ENCODE assay signal across 18 cellular contexts in genomic region chr22:26576026-26576680, GRCh38. TPM values are rescaled to one million over a fixed set of nuclear protein-coding genes. Genes with fewer than 3 reads are reported as not detected.
DNase-seq lines count a peak whose midpoint lies in the region; ATAC-seq, FAIRE-seq and TF ChIP-seq lines count a peak whose summit lies in the region.
"Had no signal": no experiment of that assay in that cellular context is flagged by ENCODE, and none has a peak within 500 bp of the region (broad histone marks: within the 10 kb centered on the region; RNA-seq: fewer than 3 reads in every experiment).

No MANE protein-coding gene starts in this region.

- H3K4me3 ChIP-seq in K562 (no peak overlapping the region), mesendoderm (ENCODE audit: low read length) (no peak overlapping the region), skeletal muscle tissue (ENCODE audit: low read length in 3 of 3) (no peak overlapping the region)
- H3K4me3 ChIP-seq: body of pancreas had no signal

- H3K27me3 ChIP-seq in K562 (ENCODE audit: control insufficient read depth in 2 of 2, insufficient read depth in 2 of 2, low read length in 2 of 2) (no peaks in the 10 kb centered on the region), mesendoderm (ENCODE audit: insufficient read depth, low read length, poor library complexity) (no peaks in the 10 kb centered on the region), skeletal muscle tissue (ENCODE audit: control insufficient read depth in 3 of 3, insufficient read depth in 3 of 3, low read length in 3 of 3) (no peaks in the 10 kb centered on the region)
- H3K27me3 ChIP-seq: body of pancreas had no signal

- H3K9ac ChIP-seq in K562 (ENCODE audit: insufficient read depth in 1 of 2, low read depth in 2 of 2, low read length in 2 of 2) (no peak overlapping the region), mesendoderm (ENCODE audit: low read length) (no peak overlapping the region), skeletal muscle tissue (ENCODE audit: low read depth in 1 of 3, low read length in 3 of 3) (peak overlapping the region in 1 of 3 donors; percentile 34)
- H3K9ac ChIP-seq: SK-N-SH had no signal

- H3K9me1 ChIP-seq in K562 (ENCODE audit: control insufficient read depth, insufficient read depth, low read length): peaks cover 5% of the 10 kb centered on the region

- H3K4me1 ChIP-seq in K562 (replicated peaks in 1 of 2; ENCODE audit: control insufficient read depth in 2 of 2, insufficient read depth in 2 of 2, low read length in 2 of 2) (peaks cover 5 to 24% of the 10 kb centered on the region in 2 experiments), mesendoderm (ENCODE audit: control insufficient read depth, low read depth, low read length) (peaks cover 23% of the 10 kb centered on the region), skeletal muscle tissue (ENCODE audit: control insufficient read depth in 3 of 3, insufficient read depth in 3 of 3, low read length in 3 of 3) (peaks cover 13 to 35% (median 34%) of the 10 kb centered on the region in 3 donors)
- H3K4me1 ChIP-seq: body of pancreas had no signal

- H2BK15ac ChIP-seq in mesendoderm (replicated peaks; ENCODE audit: low read depth): no peak overlapping the region

- H3K27me3 Mint-ChIP-seq in T-helper 2 cell treated with Interferon-gamma antibody and Interleukin-4, amounts not matched to agents 5 μg/mL and 100 μg/mL, for 36 hours (ENCODE audit: low read depth): no peaks in the 10 kb centered on the region

- H3K36me3 Mint-ChIP-seq in T-helper 2 cell treated with Interferon-gamma antibody and Interleukin-4, amounts not matched to agents 5 μg/mL and 100 μg/mL, for 36 hours (ENCODE audit: low read depth): peaks cover 13% of the 10 kb centered on the region

- H3K79me2 ChIP-seq in K562 (ENCODE audit: control insufficient read depth, insufficient read depth, low read length) (peaks cover 94% of the 10 kb centered on the region), mesendoderm (ENCODE audit: control insufficient read depth, insufficient read depth, low read length) (peaks cover 89% of the 10 kb centered on the region)

- H2AK5ac ChIP-seq in mesendoderm (ENCODE audit: low read length): no peak overlapping the region

- TF ChIP-seq EP300 in K562 (IDR thresholded peaks at IDR 0.05; ENCODE audit: low read length): no peak

- H3K9me3 ChIP-seq in K562 (replicated peaks; ENCODE audit: control insufficient read depth, insufficient read depth, low read depth, low read length) (no peaks in the 10 kb centered on the region), skeletal muscle tissue (ENCODE audit: control insufficient read depth in 3 of 3, low read length in 3 of 3) (no peaks in the 10 kb centered on the region)
- H3K9me3 ChIP-seq: body of pancreas, SK-N-SH had no signal

- no peak for TF ChIP-seq CTCF in K562 (IDR thresholded peaks at IDR 0.05 in 2 of 3, conservative IDR thresholded peaks at IDR 0.05 in 1 of 3; ENCODE audit: insufficient read depth in 2 of 3, low read depth in 1 of 3, low read length in 3 of 3)

- peak overlapping the region; percentile 28; the same call in 2 of the 3 replicates for H3K27ac ChIP-seq in K562 (ENCODE audit: extremely low read depth, low read depth, low read length)
- no peak overlapping the region for H3K27ac ChIP-seq in mesendoderm (ENCODE audit: low read depth, low read length)
- H3K27ac ChIP-seq in skeletal muscle tissue (ENCODE audit: low read depth, low read length): peak overlapping the region; percentile 14
- H3K27ac ChIP-seq: 22Rv1, body of pancreas had no signal

- H3K4me1 Mint-ChIP-seq in T-helper 2 cell treated with Interferon-gamma antibody and Interleukin-4, amounts not matched to agents 5 μg/mL and 100 μg/mL, for 36 hours (ENCODE audit: low read depth): peaks cover 28% of the 10 kb centered on the region

- ATAC-seq in K562 (no peak), GM19452 (IDR thresholded peaks at IDR 0.05; ENCODE audit: unreplicated experiment) (no peak)
- ATAC-seq: body of pancreas had no signal

- H3K36me3 ChIP-seq in K562 (ENCODE audit: control insufficient read depth, insufficient read depth, low read length) (peaks cover 84% of the 10 kb centered on the region), mesendoderm (ENCODE audit: control insufficient read depth, insufficient read depth, low read length) (peaks cover 2% of the 10 kb centered on the region), skeletal muscle tissue (ENCODE audit: control insufficient read depth in 3 of 3, insufficient read depth in 3 of 3, low read length in 3 of 3) (peaks cover 0 to 2% (median 1%) of the 10 kb centered on the region in 3 donors)

- no peak for DNase-seq in T-helper 2 cell treated with Interferon-gamma antibody and Interleukin-4, amounts not matched to agents 5 μg/mL and 100 μg/mL, for 36 hours (ENCODE audit: low spot score)
- no peak for DNase-seq in T-helper 2 cell
- DNase-seq in K562 (ENCODE audit: extremely low read depth in 1 of 4, low spot score in 3 of 4): no peak
- peak; percentile 86 for DNase-seq in mesendoderm
- DNase-seq in cerebellum (ENCODE audit: low spot score): no peak
- DNase-seq in HK-2 (ENCODE audit: unreplicated experiment): no peak
- DNase-seq: activated gamma-delta T cell; body of pancreas; effector CD8-positive, alpha-beta T cell; mammary epithelial cell; NCI-H187; NCI-H510A treated with DMSO at 0.1 percent for 48 hours; SK-N-SH had no signal

- H3K79me1 ChIP-seq in mesendoderm (ENCODE audit: low read length): peaks cover 25% of the 10 kb centered on the region

- H2BK5ac ChIP-seq in mesendoderm (ENCODE audit: low read length): no peak overlapping the region

- no peak overlapping the region for H2BK120ac ChIP-seq in mesendoderm (ENCODE audit: low read depth, low read length)

- H4K20me1 ChIP-seq in K562 (replicated peaks; ENCODE audit: control insufficient read depth, insufficient read depth, low read length): peaks cover 55% of the 10 kb centered on the region

- no TSS peak for BruUV-seq in K562 (replicated peaks; lab: Mats Ljungman, UMichigan)

- H3K9me3 Mint-ChIP-seq in T-helper 2 cell treated with Interferon-gamma antibody and Interleukin-4, amounts not matched to agents 5 μg/mL and 100 μg/mL, for 36 hours: no peaks in the 10 kb centered on the region

- no peak for FAIRE-seq in K562 (lab: Jason Lieb, UNC)

- H3K27ac Mint-ChIP-seq in T-helper 2 cell treated with Interferon-gamma antibody and Interleukin-4, amounts not matched to agents 5 μg/mL and 100 μg/mL, for 36 hours: peak overlapping the region; percentile 57

- no peak overlapping the region for H2AFZ ChIP-seq in K562 (ENCODE audit: low read depth, low read length)

- H4K8ac ChIP-seq in mesendoderm (ENCODE audit: low read depth, low read length): no peak overlapping the region

- no peak overlapping the region for H3K23ac ChIP-seq in mesendoderm (ENCODE audit: low read length)

- TF ChIP-seq RAD21 in K562 (CRISPR knock-in tag; conservative IDR thresholded peaks at IDR 0.05 in 1 of 2, IDR thresholded peaks at IDR 0.05 in 1 of 2): no peak

- no peak overlapping the region for H3K18ac ChIP-seq in mesendoderm (ENCODE audit: low read length)

- WGBS in K562 (ENCODE audit: insufficient coverage, low coverage, missing lambda C conversion rate): 61% methylated on average over 6 of the region's 8 CpGs
- no CpG with 5 or more reads among the region's 8 CpGs for WGBS in mesendoderm (ENCODE audit: extremely low coverage, insufficient coverage, low lambda C conversion rate)

- in situ Hi-C loops in K562 (cut with MboI): no loop called here

- POLR2A ChIA-PET in K562 (lab: Yijun Ruan, JAX): interaction anchor here (1.7 kb wide), 1 partner anchor 9 kb away, joined by 4 read pairs; no protein-coding TSS in a partner anchor

- no peak overlapping the region for H3K4ac ChIP-seq in mesendoderm (ENCODE audit: low read depth, low read length)

- peak overlapping the region; percentile 59 for H3K56ac ChIP-seq in mesendoderm (ENCODE audit: low read length)

- no peak overlapping the region for H3K4me3 Mint-ChIP-seq in T-helper 2 cell treated with Interferon-gamma antibody and Interleukin-4, amounts not matched to agents 5 μg/mL and 100 μg/mL, for 36 hours

- no peak for TF ChIP-seq POLR2A in K562 (conservative IDR thresholded peaks at IDR 0.05)

- H4K5ac ChIP-seq in mesendoderm (ENCODE audit: low read length): no peak overlapping the region

- CTCF ChIA-PET in K562 (lab: Yijun Ruan, JAX; ENCODE audit: low intra/inter-chr PET ratio): no interaction called here

- intact Hi-C loops in K562 (cut with micrococcal nuclease): no loop called here

- H3K4me2 ChIP-seq in K562 (ENCODE audit: insufficient read depth, low read length) (no peak overlapping the region), mesendoderm (ENCODE audit: low read length) (no peak overlapping the region)
- H3K4me2 ChIP-seq: SK-N-SH had no signal

RNA-seq across cellular contexts. Expression of gene TPST2, which starts 13.8 kb away (rescaled TPM):
- 183 and 357 TPM in 2 replicates for total RNA-seq in K562 (2011; cell fraction: chromatin; rRNA removed; ENCODE audit: low replicate concordance)
- 260 and 261 TPM in 2 replicates for total RNA-seq in K562 (2011; cell fraction: nucleolus; rRNA removed)
- total RNA-seq in K562 (2011; cell fraction: nucleoplasm; rRNA removed): 278 and 313 TPM in 2 replicates
- total RNA-seq in K562 (2014; rRNA removed) (73.7 and 94.7 TPM in 2 replicates), K562 (2014; rRNA removed; fragmentation: Illumina TruSeq; extraction: Trizol) (26.3 and 26.6 TPM in 2 replicates), K562 (2015; rRNA removed; fragmentation: Illumina TruSeq; extraction: Trizol) (34.7 and 38.8 TPM in 2 replicates), K562 (2021) (88.7 and 92.1 TPM in 2 replicates), skeletal muscle tissue (6.8 TPM), cerebellum (8.3 TPM)
- polyA plus RNA-seq in K562 (2011; rRNA removed) (123 and 126 TPM in 2 replicates), K562 (2014; fragmentation: Illumina TruSeq; extraction: Trizol) (60.1 and 64.7 TPM in 2 replicates), K562 (2014; fragmentation: Nextera tagmentation; extraction: Ambion mirVana) (10 to 100 TPM; 14.2 to 18.2 TPM), K562 (2014; rRNA removed) (85.0 and 92.3 TPM in 2 replicates)
- 164 and 307 TPM in 2 replicates for polyA plus RNA-seq in K562 (2011; cell fraction: cytosol; rRNA removed)
- 121 and 197 TPM in 2 replicates for polyA plus RNA-seq in K562 (2011; cell fraction: nucleus; rRNA removed)
- 61.7 and 68.9 TPM in 2 replicates for polyA plus RNA-seq in K562 (2012)
- polyA minus RNA-seq in K562 (2011; rRNA and poly(A)+ RNA removed): 55.9 and 90.2 TPM in 2 replicates
- 71.9 and 98.8 TPM in 2 replicates for polyA minus RNA-seq in K562 (2011; cell fraction: cytosol; rRNA and poly(A)+ RNA removed)
- polyA minus RNA-seq in K562 (2011; cell fraction: nucleus; rRNA and poly(A)+ RNA removed): 53.2 and 63.2 TPM in 2 replicates
- 60.8 TPM for polyA plus RNA-seq in mesendoderm (2013, experiment 1 of 2)
- 59.3 TPM for polyA plus RNA-seq in mesendoderm (2013, experiment 2 of 2)

RNA-seq across cellular contexts. Expression of gene CRYBB1, which starts 41.7 kb away (rescaled TPM):
- not detected in 2 replicates for total RNA-seq in K562 (2011; cell fraction: chromatin; rRNA removed; ENCODE audit: low replicate concordance)
- not detected in 2 replicates for total RNA-seq in K562 (2011; cell fraction: nucleolus; rRNA removed)
- total RNA-seq in K562 (2011; cell fraction: nucleoplasm; rRNA removed): not detected in 2 replicates
- total RNA-seq in K562 (2014; rRNA removed) (0.29 and 0.45 TPM in 2 replicates), K562 (2014; rRNA removed; fragmentation: Illumina TruSeq; extraction: Trizol) (not detected in 2 replicates), K562 (2015; rRNA removed; fragmentation: Illumina TruSeq; extraction: Trizol) (not detected in 2 replicates), K562 (2021) (0.16 and 0.22 TPM in 2 replicates), skeletal muscle tissue (1.0 TPM), cerebellum (0.27 TPM)
- polyA plus RNA-seq in K562 (2011; rRNA removed) (0.12 and 0.17 TPM in 2 replicates), K562 (2014; fragmentation: Illumina TruSeq; extraction: Trizol) (0.26 and 0.33 TPM in 2 replicates), K562 (2014; fragmentation: Nextera tagmentation; extraction: Ambion mirVana) (under 1 TPM; 0.18 to 0.41 TPM), K562 (2014; rRNA removed) (0.38 and 0.42 TPM in 2 replicates)
- 0.53 and 1.1 TPM in 2 replicates for polyA plus RNA-seq in K562 (2011; cell fraction: cytosol; rRNA removed)
- not detected in 2 replicates for polyA plus RNA-seq in K562 (2011; cell fraction: nucleus; rRNA removed)
- polyA plus RNA-seq in K562 (2012): 0.12 and 0.42 TPM in 2 replicates
- not detected in 2 replicates for polyA minus RNA-seq in K562 (2011; rRNA and poly(A)+ RNA removed)
- not detected in 2 replicates for polyA minus RNA-seq in K562 (2011; cell fraction: cytosol; rRNA and poly(A)+ RNA removed)
- not detected in 2 replicates for polyA minus RNA-seq in K562 (2011; cell fraction: nucleus; rRNA and poly(A)+ RNA removed)
- 7.3 TPM for polyA plus RNA-seq in mesendoderm (2013, experiment 1 of 2)
- polyA plus RNA-seq in mesendoderm (2013, experiment 2 of 2): 7.5 TPM
- total RNA-seq: fibroblast of villous mesenchyme, mammary epithelial cell had no signal
- polyA plus RNA-seq: mammary epithelial cell had no signal

RNA-seq across cellular contexts. Expression of gene CRYBA4, which starts 45.6 kb away (rescaled TPM):
- 0.56 TPM in 1 of 2 replicates, not detected in the other for total RNA-seq in K562 (2011; cell fraction: chromatin; rRNA removed; ENCODE audit: low replicate concordance)
- 0.67 TPM in 1 of 2 replicates, not detected in the other for total RNA-seq in K562 (2011; cell fraction: nucleolus; rRNA removed)
- not detected in 2 replicates for total RNA-seq in K562 (2011; cell fraction: nucleoplasm; rRNA removed)
- 0.73 and 1.6 TPM in 2 replicates for total RNA-seq in K562 (2014; rRNA removed)
- total RNA-seq in K562 (2014; rRNA removed; fragmentation: Illumina TruSeq; extraction: Trizol): 0.32 and 0.76 TPM in 2 replicates
- 0.34 and 0.69 TPM in 2 replicates for total RNA-seq in K562 (2015; rRNA removed; fragmentation: Illumina TruSeq; extraction: Trizol)
- 3.3 and 3.9 TPM in 2 replicates for total RNA-seq in K562 (2021)
- 1.7 and 1.9 TPM in 2 replicates for polyA plus RNA-seq in K562 (2011; rRNA removed)
- polyA plus RNA-seq in K562 (2011; cell fraction: cytosol; rRNA removed): 0.47 and 1.5 TPM in 2 replicates
- polyA plus RNA-seq in K562 (2011; cell fraction: nucleus; rRNA removed): 0.35 and 1.1 TPM in 2 replicates
- polyA plus RNA-seq in K562 (2012): 1.7 and 2.1 TPM in 2 replicates
- 0.59 and 0.60 TPM in 2 replicates for polyA plus RNA-seq in K562 (2014; fragmentation: Illumina TruSeq; extraction: Trizol)
- polyA plus RNA-seq in K562 (2014; fragmentation: Nextera tagmentation; extraction: Ambion mirVana): 1 to 10 TPM; 1.6 to 2.1 TPM
- 0.93 and 2.1 TPM in 2 replicates for polyA plus RNA-seq in K562 (2014; rRNA removed)
- polyA minus RNA-seq in K562 (2011; rRNA and poly(A)+ RNA removed): not detected in 2 replicates
- polyA minus RNA-seq in K562 (2011; cell fraction: cytosol; rRNA and poly(A)+ RNA removed): not detected in 2 replicates
- not detected in 2 replicates for polyA minus RNA-seq in K562 (2011; cell fraction: nucleus; rRNA and poly(A)+ RNA removed)
- polyA plus RNA-seq in mesendoderm (2013, experiment 1 of 2): 0.72 TPM
- 0.60 TPM for polyA plus RNA-seq in mesendoderm (2013, experiment 2 of 2)
- total RNA-seq in skeletal muscle tissue: not detected
- not detected for total RNA-seq in cerebellum
- total RNA-seq: body of pancreas, fibroblast of villous mesenchyme, mammary epithelial cell, subcutaneous adipose tissue had no signal
- polyA plus RNA-seq: mammary epithelial cell, SK-N-SH had no signal
